In the genomic region with DNA sequence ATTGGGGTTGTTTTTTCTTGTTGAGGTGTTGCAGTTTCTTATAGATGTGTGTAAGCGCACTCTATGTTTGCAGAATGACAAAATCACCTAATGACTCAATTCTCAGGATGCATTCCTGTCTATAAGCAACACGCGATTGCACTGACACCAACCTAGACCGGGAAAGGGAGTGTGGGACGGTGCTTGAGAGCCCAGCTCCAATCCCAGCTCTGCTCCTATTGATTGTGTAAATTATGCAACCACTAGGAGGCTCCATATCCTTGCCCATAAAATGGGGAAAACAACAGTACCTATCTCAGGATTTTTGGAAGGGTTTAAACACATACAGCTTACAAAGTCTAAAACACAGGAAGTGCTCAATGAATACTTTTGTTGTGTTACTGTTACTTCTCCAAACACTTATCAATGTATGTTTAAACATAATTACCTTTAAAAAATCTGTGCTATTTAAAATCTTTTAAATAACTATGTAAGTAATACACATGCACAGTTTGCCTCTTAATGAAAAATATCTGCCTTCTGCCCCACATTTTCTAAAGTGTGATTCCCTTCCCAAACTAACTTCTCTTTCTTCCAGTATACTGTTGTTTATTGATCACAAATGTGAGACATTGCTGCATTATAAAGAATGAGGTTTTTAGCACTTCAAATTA, we compare ENCODE assay signal across 9 cellular contexts.
DNase-seq lines count a peak whose midpoint lies in the region; ATAC-seq and TF ChIP-seq lines count a peak whose summit lies in the region.
"Had no signal": no experiment of that assay in that cellular context is flagged by ENCODE, and none has a peak within 500 bp of the region (broad histone marks: within the 10 kb centered on the region; RNA-seq: fewer than 3 reads in every experiment).

No MANE protein-coding gene starts in this region.

- no peaks in the 10 kb centered on the region for H3K36me3 ChIP-seq in HAP-1 (replicated peaks)
- no peaks in the 10 kb centered on the region for H3K36me3 ChIP-seq in right lobe of liver

- H3K4me3 ChIP-seq in HAP-1 (no peak overlapping the region), right lobe of liver (no peak overlapping the region)

- no peaks in the 10 kb centered on the region for H3K36me3 Mint-ChIP-seq in chondrocyte (ENCODE audit: low read depth)
- no peaks in the 10 kb centered on the region for H3K36me3 Mint-ChIP-seq in CD4-positive, alpha-beta T cell (ENCODE audit: low read depth)
- H3K36me3 Mint-ChIP-seq: memory B cell had no signal

- no peak overlapping the region for H3K27ac ChIP-seq in right lobe of liver
- H3K27ac ChIP-seq in CD4-positive, alpha-beta T cell (ENCODE audit: low read depth, low read length), result no peak overlapping the region

- POLR2A ChIA-PET in CD4-positive, alpha-beta T cell (lab: Charles Lee), result no interaction called here

- H3K9me3 ChIP-seq in HAP-1, result no peaks in the 10 kb centered on the region
- no peaks in the 10 kb centered on the region for H3K9me3 ChIP-seq in right lobe of liver
- H3K9me3 ChIP-seq in CD4-positive, alpha-beta T cell (ENCODE audit: control insufficient read depth, low read length), result no peaks in the 10 kb centered on the region

- no peaks in the 10 kb centered on the region for H3K9me3 Mint-ChIP-seq in chondrocyte (ENCODE audit: low read depth)
- H3K9me3 Mint-ChIP-seq in CD4-positive, alpha-beta T cell, result no peaks in the 10 kb centered on the region
- H3K9me3 Mint-ChIP-seq: memory B cell had no signal

- intact Hi-C loops in right lobe of liver (cut with DNase I), result no loop called here
- intact Hi-C loops in CD4-positive, alpha-beta T cell (cut with DNase I, micrococcal nuclease), result no loop called here

- in situ Hi-C loops in HAP-1 (cut with MboI; ENCODE audit: low sequenced_read_pairs), result no loop called here

- no peak for TF ChIP-seq POLR2A in right lobe of liver (IDR thresholded peaks at IDR 0.05)

- H3K4me3 Mint-ChIP-seq in chondrocyte (ENCODE audit: unreplicated experiment), result no peak overlapping the region
- H3K4me3 Mint-ChIP-seq in CD4-positive, alpha-beta T cell, result no peak overlapping the region
- H3K4me3 Mint-ChIP-seq: memory B cell had no signal

- peak; percentile 94 to 97 (median 96) for ATAC-seq in right lobe of liver
- no peak for ATAC-seq in CD4-positive, alpha-beta T cell (ENCODE audit: poor library complexity)
- ATAC-seq in GM21737 (IDR thresholded peaks at IDR 0.05; ENCODE audit: unreplicated experiment), result no peak
- no peak for ATAC-seq in activated CD4-positive, CD25-positive, alpha-beta regulatory T cell treated with anti-CD3 and anti-CD28 coated beads, Interleukin-2, amount 50 U/mL, for 24 hours

- H3K27me3 ChIP-seq in HAP-1 (ENCODE audit: low read depth) (no peaks in the 10 kb centered on the region), right lobe of liver (no peaks in the 10 kb centered on the region)
- no peaks in the 10 kb centered on the region for H3K27me3 ChIP-seq in CD4-positive, alpha-beta T cell (ENCODE audit: control insufficient read depth, insufficient read depth, low read length)

- DNase-seq in DMS114 treated with DMSO at 0.1 percent for 48 hours (lab: John Stamatoyannopoulos, UW; ENCODE audit: unreplicated experiment) (peak; percentile 11), HAP-1 (ENCODE audit: low spot score in 2 of 2) (peak; percentile 40 to 65), NCI-H446 (lab: John Stamatoyannopoulos, UW) (peak; percentile 10 to 57), chondrocyte (ENCODE audit: low spot score) (no peak), right lobe of liver (no peak)
- DNase-seq in CD4-positive, alpha-beta T cell, result no peak

- H3K27ac Mint-ChIP-seq in chondrocyte (ENCODE audit: unreplicated experiment), result no peak overlapping the region
- no peak overlapping the region for H3K27ac Mint-ChIP-seq in CD4-positive, alpha-beta T cell
- H3K27ac Mint-ChIP-seq: memory B cell had no signal

- TF ChIP-seq CTCF in chondrocyte (IDR thresholded peaks at IDR 0.05) (peak; percentile 79), right lobe of liver (IDR thresholded peaks at IDR 0.05) (peak; percentile 37 to 61 (median 58))
- TF ChIP-seq CTCF in CD4-positive, alpha-beta T cell (IDR thresholded peaks at IDR 0.05), result no peak

- peaks cover 11% of the 10 kb centered on the region for H3K27me3 Mint-ChIP-seq in chondrocyte (ENCODE audit: low read depth)
- no peaks in the 10 kb centered on the region for H3K27me3 Mint-ChIP-seq in CD4-positive, alpha-beta T cell
- H3K27me3 Mint-ChIP-seq: memory B cell had no signal

- CTCF ChIA-PET in CD4-positive, alpha-beta T cell (lab: Charles Lee), result no interaction called here

- no peaks in the 10 kb centered on the region for H3K4me1 Mint-ChIP-seq in chondrocyte (ENCODE audit: low read depth)
- H3K4me1 Mint-ChIP-seq in CD4-positive, alpha-beta T cell (ENCODE audit: low read depth), result no peaks in the 10 kb centered on the region
- H3K4me1 Mint-ChIP-seq: memory B cell had no signal

- WGBS in right lobe of liver (ENCODE audit: insufficient coverage, low coverage, low lambda C conversion rate, missing lambda C conversion rate), result 14% methylated on average over 5 of the region's 5 CpGs

- H3K4me1 ChIP-seq in HAP-1 (no peaks in the 10 kb centered on the region), right lobe of liver (no peaks in the 10 kb centered on the region)

Comparison
In these comparisons a context has a peak if more than half of its experiments do, and no peak if none do; other contexts are left out.
1. DNase-seq: peak in DMS114 treated with DMSO at 0.1 percent for 48 hours (single experiment), HAP-1 (2 of 2) and NCI-H446 (2 of 2); none in chondrocyte (single experiment), right lobe of liver (0 of 3) and CD4-positive, alpha-beta T cell (0 of 10).
2. ATAC-seq: peak in right lobe of liver (4 of 4); none in CD4-positive, alpha-beta T cell (single experiment), GM21737 (single experiment) and activated CD4-positive, CD25-positive, alpha-beta regulatory T cell treated with anti-CD3 and anti-CD28 coated beads, Interleukin-2, amount 50 U/mL, for 24 hours (0 of 2).